In genomic region chr3:67154429-67154828, GRCh38 we compare ENCODE assay signal across 20 cellular contexts.
DNase-seq lines count a peak whose midpoint lies in the region; FAIRE-seq and TF ChIP-seq lines count a peak whose summit lies in the region.
"Had no signal": no experiment of that assay in that cellular context is flagged by ENCODE, and none has a peak within 500 bp of the region (broad histone marks: within the 10 kb centered on the region; RNA-seq: fewer than 3 reads in every experiment).

No MANE protein-coding gene starts in this region.

- no peak for TF ChIP-seq CTCF in Peyer's patch (IDR thresholded peaks at IDR 0.05)

- H3K4me3 ChIP-seq in Peyer's patch, result no peak overlapping the region

- H3K4me1 ChIP-seq in Peyer's patch, result no peaks in the 10 kb centered on the region

- H3K36me3 ChIP-seq in Peyer's patch, result no peaks in the 10 kb centered on the region

- DNase-seq in DMS53 (lab: John Stamatoyannopoulos, UW) (peak; percentile 49), DMS53 treated with DMSO at 0.1 percent for 48 hours (lab: John Stamatoyannopoulos, UW; ENCODE audit: unreplicated experiment) (no peak), NCI-H69 (lab: John Stamatoyannopoulos, UW) (peak; percentile 0), iPS-NIHi11 (ENCODE audit: low spot score) (peak; percentile 12), urothelium cell line (ENCODE audit: low spot score) (peak; percentile 14), OCI-M2 (lab: John Stamatoyannopoulos, UW; ENCODE audit: unreplicated experiment) (no peak), Peyer's patch (no peak), activated gamma-delta T cell treated with Interleukin-2 at 50 U/mL for 16 hours (no peak)
- DNase-seq: Calu3; CD4-positive, CD25-positive, alpha-beta regulatory T cell; DMS79; GOT3; NCI-H1417 treated with DMSO at 0.1 percent for 48 hours; NCI-H1930; NCI-H2171; NCI-H446; SIG-M5 had no signal

- H3K27ac ChIP-seq in Peyer's patch, result no peak overlapping the region
- H3K27ac ChIP-seq: 22Rv1 had no signal

- TF ChIP-seq POLR2A in Peyer's patch (IDR thresholded peaks at IDR 0.05), result no peak

- no peaks in the 10 kb centered on the region for H3K9me3 ChIP-seq in Peyer's patch

- H3K27me3 ChIP-seq in Peyer's patch, result no peaks in the 10 kb centered on the region

- FAIRE-seq in urothelium cell line (lab: Jason Lieb, UNC), result no peak
- FAIRE-seq: G401.6, HTR-8/SVneo had no signal

Comparison
In these comparisons a context has a peak if more than half of its experiments do, and no peak if none do; other contexts are left out.
1. DNase-seq: peak in DMS53 (single experiment), NCI-H69 (single experiment), iPS-NIHi11 (single experiment) and urothelium cell line (single experiment); none in DMS53 treated with DMSO at 0.1 percent for 48 hours (single experiment), OCI-M2 (single experiment), Peyer's patch (0 of 3) and activated gamma-delta T cell treated with Interleukin-2 at 50 U/mL for 16 hours (single experiment).